Comparison of ENCODE assay signal across 12 cellular contexts in the genomic region with DNA sequence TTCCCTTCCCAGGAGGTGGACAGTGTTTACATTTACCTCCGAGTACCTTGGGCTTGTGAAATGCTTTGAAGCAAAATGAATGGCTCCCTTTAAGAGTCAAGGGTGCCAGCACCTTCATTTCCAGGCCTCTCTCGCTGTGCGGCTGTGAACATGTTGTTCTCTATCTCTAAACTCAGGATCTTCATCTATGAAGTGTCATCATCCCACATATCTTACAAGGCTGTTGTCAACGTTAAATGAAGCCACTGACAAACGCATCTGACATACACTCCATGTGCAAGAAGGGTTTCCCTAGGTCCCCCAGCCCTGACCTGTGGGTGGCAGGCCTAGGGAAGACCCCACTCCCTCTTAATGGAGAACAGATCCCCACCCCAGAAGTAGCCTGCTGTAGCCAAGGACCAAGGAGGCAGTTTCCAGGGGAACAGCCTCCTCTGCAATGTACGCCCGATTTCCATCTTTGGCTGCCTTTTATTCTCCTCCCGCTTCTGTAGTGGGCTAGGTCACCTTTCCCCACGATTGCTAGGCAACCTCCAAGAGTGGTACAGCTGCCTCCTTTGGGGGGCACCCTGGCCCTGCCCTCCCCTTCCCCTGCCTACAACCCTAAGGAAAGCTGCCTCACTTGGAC. TPM values are rescaled to one million over a fixed set of nuclear protein-coding genes. Genes with fewer than 3 reads are reported as not detected.
A peak's percentile ranks its signal among the peaks of the same experiment; 100 is the strongest.
DNase-seq lines count a peak whose midpoint lies in the region; ATAC-seq and TF ChIP-seq lines count a peak whose summit lies in the region.
"Had no signal": no experiment of that assay in that cellular context is flagged by ENCODE, and none has a peak within 500 bp of the region (broad histone marks: within the 10 kb centered on the region; RNA-seq: fewer than 3 reads in every experiment).

No MANE protein-coding gene starts in this region.

- peaks cover 100% of the 10 kb centered on the region for H3K4me1 Mint-ChIP-seq in HFFc6 (ENCODE audit: low read depth)
- peaks cover 100% of the 10 kb centered on the region for H3K4me1 Mint-ChIP-seq in chondrocyte (ENCODE audit: low read depth)

- H3K4me3 ChIP-seq in AG04450 (ENCODE audit: low read depth, low read length): no peak overlapping the region
- no peak overlapping the region for H3K4me3 ChIP-seq in osteoblast (ENCODE audit: insufficient read depth, low read length)
- H3K4me3 ChIP-seq: BLaER1, heart right ventricle had no signal

- peaks cover 74% of the 10 kb centered on the region for H3K36me3 ChIP-seq in osteoblast (ENCODE audit: insufficient read depth, low read length)

- peaks cover 78% of the 10 kb centered on the region for H3K36me3 Mint-ChIP-seq in HFFc6 (ENCODE audit: low read depth)
- peaks cover 54% of the 10 kb centered on the region for H3K36me3 Mint-ChIP-seq in chondrocyte (ENCODE audit: low read depth)

- peaks cover 81% of the 10 kb centered on the region for H3K4me1 ChIP-seq in osteoblast (ENCODE audit: insufficient read depth, low read length)

- H3K79me2 ChIP-seq in osteoblast (ENCODE audit: insufficient read depth, low read length): peaks cover 100% of the 10 kb centered on the region

- peaks cover 99% of the 10 kb centered on the region for H4K20me1 ChIP-seq in osteoblast (ENCODE audit: insufficient read depth, low read length)

- H3K9me3 ChIP-seq in AG04450 (ENCODE audit: control insufficient read depth, insufficient read depth, low read length) (no peaks in the 10 kb centered on the region; the same call in 1 of the 2 replicates), osteoblast (ENCODE audit: low read depth, low read length) (no peaks in the 10 kb centered on the region)

- no peak for DNase-seq in AG04450 (ENCODE audit: low read depth, low spot score)
- DNase-seq in HFFc6: no peak
- no peak for DNase-seq in chondrocyte (ENCODE audit: low spot score)
- no peak for DNase-seq in osteoblast (ENCODE audit: insufficient read length, low spot score, missing footprints)
- DNase-seq in putamen (ENCODE audit: low spot score): no peak
- DNase-seq in NCI-H2081 treated with DMSO at 0.1 percent for 48 hours (lab: John Stamatoyannopoulos, UW): no peak
- DNase-seq: HCEC 1CT, heart right ventricle, NCI-H2171 had no signal

- no peak for ATAC-seq in GM18858 (IDR thresholded peaks at IDR 0.05; ENCODE audit: unreplicated experiment)
- ATAC-seq in GM21447 (IDR thresholded peaks at IDR 0.05; ENCODE audit: unreplicated experiment): no peak
- ATAC-seq: heart right ventricle had no signal

- peaks cover 23% of the 10 kb centered on the region for H3K27me3 Mint-ChIP-seq in HFFc6 (ENCODE audit: insufficient read depth)
- no peaks in the 10 kb centered on the region for H3K27me3 Mint-ChIP-seq in chondrocyte (ENCODE audit: low read depth)

- no peaks in the 10 kb centered on the region for H3K9me3 Mint-ChIP-seq in HFFc6
- no peaks in the 10 kb centered on the region for H3K9me3 Mint-ChIP-seq in chondrocyte (ENCODE audit: low read depth)

- TF ChIP-seq CTCF in AG04450 (IDR thresholded peaks at IDR 0.05; ENCODE audit: low read depth, low read length): no peak
- TF ChIP-seq CTCF in HFFc6 (IDR thresholded peaks at IDR 0.05): no peak
- TF ChIP-seq CTCF in chondrocyte (IDR thresholded peaks at IDR 0.05): no peak
- TF ChIP-seq CTCF in osteoblast (IDR thresholded peaks at IDR 0.05; ENCODE audit: extremely low read depth, low read depth, low read length): no peak

- H3K4me3 Mint-ChIP-seq in HFFc6: peak overlapping the region; percentile 61
- peak overlapping the region; percentile 40 for H3K4me3 Mint-ChIP-seq in chondrocyte (ENCODE audit: unreplicated experiment)

- H3K27ac ChIP-seq in AG04450 (ENCODE audit: low read depth, low read length) (peak overlapping the region; percentile 96), osteoblast (ENCODE audit: low read depth, low read length) (peak overlapping the region; percentile 57)
- H3K27ac ChIP-seq: BLaER1 had no signal

- H3K4me2 ChIP-seq in osteoblast (ENCODE audit: insufficient read depth, low read length): no peak overlapping the region

- no peaks in the 10 kb centered on the region for H3K27me3 ChIP-seq in AG04450 (ENCODE audit: control insufficient read depth, insufficient read depth, low read length)
- H3K27me3 ChIP-seq in osteoblast (ENCODE audit: insufficient read depth, low read length): no peaks in the 10 kb centered on the region
- H3K27me3 ChIP-seq: BLaER1, heart right ventricle had no signal

- CTCF ChIA-PET in AG04450 (lab: Charles Lee): no interaction called here

- POLR2A ChIA-PET in AG04450 (lab: Yijun Ruan, JAX): interaction anchor here (0.9 to 1.3 kb wide), 2 partner anchors 74 to 88 kb away, joined by 3 read pairs; no protein-coding TSS in a partner anchor

- H3K27ac Mint-ChIP-seq in HFFc6: peak overlapping the region; percentile 70
- peak overlapping the region; percentile 95 for H3K27ac Mint-ChIP-seq in chondrocyte (ENCODE audit: unreplicated experiment)

- no peak overlapping the region for H2AFZ ChIP-seq in osteoblast (ENCODE audit: low read length)

RNA-seq across cellular contexts. Expression of a gene that starts 7.6 kb away (rescaled TPM):
- 641 and 751 TPM in 2 replicates for polyA plus RNA-seq in AG04450 (2011; rRNA removed)
- polyA minus RNA-seq in AG04450 (2011; rRNA and poly(A)+ RNA removed): 1,243 and 1,580 TPM in 2 replicates
- total RNA-seq in HFFc6 (2021; fragmentation: NEBNext Ultra II Directional; extraction: Animal tissue kit (Norgen Biotek cat#: 25700)): 100 to 1,000 TPM; 749 to 847 (median 825) TPM
- total RNA-seq in chondrocyte (808 to 1,105 TPM (median 1,102 TPM) in 3 replicates), osteoblast (444 and 447 TPM in 2 replicates)
